Comparison of ENCODE assay signal across 1 cellular context in genomic region chr10:70558871-70559810, GRCh38.
TF ChIP-seq lines count a peak whose summit lies in the region.

No MANE protein-coding gene starts in this region.

TF ChIP-seq in K562, 482 proteins besides CTCF, POLR2A, EP300 and RAD21 (continued from another document and continues in another):
- TF ChIP-seq FOXP4 (CRISPR knock-in tag; IDR thresholded peaks at IDR 0.05; ENCODE audit: borderline replicate concordance): no peak
- TF ChIP-seq FOXO4 (CRISPR knock-in tag; IDR thresholded peaks at IDR 0.05): peak; percentile 51; the same call in 1 of the 2 replicates
- no peak for TF ChIP-seq POLR3A (IDR thresholded peaks at IDR 0.05; ENCODE audit: borderline replicate concordance, extremely low read depth, insufficient read depth, insufficient read length)
- no peak for TF ChIP-seq GATAD2B (IDR thresholded peaks at IDR 0.05; ENCODE audit: borderline replicate concordance)
- no peak for TF ChIP-seq MXD1 (CRISPR knock-in tag; IDR thresholded peaks at IDR 0.05; ENCODE audit: borderline replicate concordance, poor library complexity, severe bottlenecking)
- TF ChIP-seq NFATC3 (IDR thresholded peaks at IDR 0.05): no peak; the same call in 1 of the 2 replicates
- no peak for TF ChIP-seq ZNF431 (CRISPR knock-in tag; IDR thresholded peaks at IDR 0.05)
- TF ChIP-seq KLF13 (tag; IDR thresholded peaks at IDR 0.05; ENCODE audit: borderline replicate concordance, low read depth): no peak
- no peak for TF ChIP-seq HDAC3 (IDR thresholded peaks at IDR 0.05; ENCODE audit: borderline replicate concordance, partially characterized antibody)
- TF ChIP-seq RNF219 (CRISPR knock-in tag; IDR thresholded peaks at IDR 0.05): no peak
- peak; percentile 74 for TF ChIP-seq TFAP4 (CRISPR knock-in tag; IDR thresholded peaks at IDR 0.05; ENCODE audit: borderline replicate concordance)
- no peak for TF ChIP-seq DIDO1 (tag; IDR thresholded peaks at IDR 0.05; ENCODE audit: low read depth)
- peak; percentile 83; the same call in 1 of the 2 replicates for TF ChIP-seq NCOA1 (IDR thresholded peaks at IDR 0.05; ENCODE audit: low read depth)
- no peak for TF ChIP-seq HMG20B (CRISPR knock-in tag; IDR thresholded peaks at IDR 0.05)
- TF ChIP-seq, protein P1, sequence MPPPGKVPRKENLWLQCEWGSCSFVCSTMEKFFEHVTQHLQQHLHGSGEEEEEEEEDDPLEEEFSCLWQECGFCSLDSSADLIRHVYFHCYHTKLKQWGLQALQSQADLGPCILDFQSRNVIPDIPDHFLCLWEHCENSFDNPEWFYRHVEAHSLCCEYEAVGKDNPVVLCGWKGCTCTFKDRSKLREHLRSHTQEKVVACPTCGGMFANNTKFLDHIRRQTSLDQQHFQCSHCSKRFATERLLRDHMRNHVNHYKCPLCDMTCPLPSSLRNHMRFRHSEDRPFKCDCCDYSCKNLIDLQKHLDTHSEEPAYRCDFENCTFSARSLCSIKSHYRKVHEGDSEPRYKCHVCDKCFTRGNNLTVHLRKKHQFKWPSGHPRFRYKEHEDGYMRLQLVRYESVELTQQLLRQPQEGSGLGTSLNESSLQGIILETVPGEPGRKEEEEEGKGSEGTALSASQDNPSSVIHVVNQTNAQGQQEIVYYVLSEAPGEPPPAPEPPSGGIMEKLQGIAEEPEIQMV (tag; conservative IDR thresholded peaks at IDR 0.05; ENCODE audit: low read depth): no peak
- no peak for TF ChIP-seq ZNF785 (CRISPR knock-in tag; IDR thresholded peaks at IDR 0.05)
- no peak; the same call in 1 of the 2 replicates for TF ChIP-seq TARDBP (IDR thresholded peaks at IDR 0.05)
- peak; percentile 79 for TF ChIP-seq ZNF197 (CRISPR knock-in tag; IDR thresholded peaks at IDR 0.05; ENCODE audit: low read depth)
- peak; percentile 31; the same call in 1 of the 2 replicates for TF ChIP-seq HCFC1 (IDR thresholded peaks at IDR 0.05; ENCODE audit: low read depth, low read length)
- TF ChIP-seq ZNF146 (CRISPR knock-in tag; IDR thresholded peaks at IDR 0.05; ENCODE audit: unreplicated experiment): no peak
- TF ChIP-seq ZKSCAN8 (CRISPR knock-in tag; IDR thresholded peaks at IDR 0.05): no peak; the same call in 1 of the 2 replicates
- TF ChIP-seq ZFP1 (CRISPR knock-in tag; IDR thresholded peaks at IDR 0.05): peak; percentile 35; the same call in 1 of the 2 replicates
- TF ChIP-seq SMARCB1 (IDR thresholded peaks at IDR 0.05; ENCODE audit: insufficient read length, low read depth): no peak
- TF ChIP-seq TRIM24 (IDR thresholded peaks at IDR 0.05): peak; percentile 69 to 88
- TF ChIP-seq ZNF592 (IDR thresholded peaks at IDR 0.05): peak; percentile 42; the same call in 1 of the 2 replicates
- peak; percentile 81 for TF ChIP-seq DEAF1 (CRISPR knock-in tag; IDR thresholded peaks at IDR 0.05)
- TF ChIP-seq, protein P2, sequence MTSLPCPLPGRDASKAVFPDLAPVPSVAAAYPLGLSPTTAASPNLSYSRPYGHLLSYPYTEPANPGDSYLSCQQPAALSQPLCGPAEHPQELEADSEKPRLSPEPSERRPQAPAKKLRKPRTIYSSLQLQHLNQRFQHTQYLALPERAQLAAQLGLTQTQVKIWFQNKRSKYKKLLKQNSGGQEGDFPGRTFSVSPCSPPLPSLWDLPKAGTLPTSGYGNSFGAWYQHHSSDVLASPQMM (CRISPR knock-in tag; IDR thresholded peaks at IDR 0.05): no peak
- TF ChIP-seq HMGN3 (IDR thresholded peaks at IDR 0.05; ENCODE audit: borderline replicate concordance, extremely low read depth, insufficient read length, low read depth, low read length): peak; percentile 55
- no peak for TF ChIP-seq PRPF4 (IDR thresholded peaks at IDR 0.05; ENCODE audit: insufficient read depth, low read depth, low read length, poor library complexity, severe bottlenecking)
- TF ChIP-seq SMARCC2 (IDR thresholded peaks at IDR 0.05; ENCODE audit: low read depth): peak; percentile 91
- TF ChIP-seq XRCC3 (IDR thresholded peaks at IDR 0.05): no peak
- TF ChIP-seq, protein P3, sequence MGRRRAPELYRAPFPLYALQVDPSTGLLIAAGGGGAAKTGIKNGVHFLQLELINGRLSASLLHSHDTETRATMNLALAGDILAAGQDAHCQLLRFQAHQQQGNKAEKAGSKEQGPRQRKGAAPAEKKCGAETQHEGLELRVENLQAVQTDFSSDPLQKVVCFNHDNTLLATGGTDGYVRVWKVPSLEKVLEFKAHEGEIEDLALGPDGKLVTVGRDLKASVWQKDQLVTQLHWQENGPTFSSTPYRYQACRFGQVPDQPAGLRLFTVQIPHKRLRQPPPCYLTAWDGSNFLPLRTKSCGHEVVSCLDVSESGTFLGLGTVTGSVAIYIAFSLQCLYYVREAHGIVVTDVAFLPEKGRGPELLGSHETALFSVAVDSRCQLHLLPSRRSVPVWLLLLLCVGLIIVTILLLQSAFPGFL (CRISPR knock-in tag; IDR thresholded peaks at IDR 0.05): 0 out of 2 replicates have a peak, but pooled peaks have one; percentile 13
- peak; percentile 29; the same call in 1 of the 2 replicates for TF ChIP-seq TAF7 (tag; IDR thresholded peaks at IDR 0.05)
- TF ChIP-seq SMARCA4 (IDR thresholded peaks at IDR 0.05): peak; percentile 94
- peak; percentile 93; the same call in 1 of the 2 replicates for TF ChIP-seq THRB (CRISPR knock-in tag; conservative IDR thresholded peaks at IDR 0.05)
- TF ChIP-seq ZSCAN29 (IDR thresholded peaks at IDR 0.05): no peak
- no peak for TF ChIP-seq ZNF384 (IDR thresholded peaks at IDR 0.05; ENCODE audit: low read depth, low read length)
- no peak for TF ChIP-seq SNIP1 (IDR thresholded peaks at IDR 0.05; ENCODE audit: low read depth)
- TF ChIP-seq HDAC1 (IDR thresholded peaks at IDR 0.05): peak in 1 of 2 experiments; percentile 99; a peak in 3 of 4 replicates
- TF ChIP-seq, protein P4, sequence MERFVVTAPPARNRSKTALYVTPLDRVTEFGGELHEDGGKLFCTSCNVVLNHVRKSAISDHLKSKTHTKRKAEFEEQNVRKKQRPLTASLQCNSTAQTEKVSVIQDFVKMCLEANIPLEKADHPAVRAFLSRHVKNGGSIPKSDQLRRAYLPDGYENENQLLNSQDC (CRISPR knock-in tag; IDR thresholded peaks at IDR 0.05): no peak
- no peak for TF ChIP-seq PRMT5 (CRISPR knock-in tag; IDR thresholded peaks at IDR 0.05)
